ENCODE assay signal across 29 cellular contexts in the genomic region with DNA sequence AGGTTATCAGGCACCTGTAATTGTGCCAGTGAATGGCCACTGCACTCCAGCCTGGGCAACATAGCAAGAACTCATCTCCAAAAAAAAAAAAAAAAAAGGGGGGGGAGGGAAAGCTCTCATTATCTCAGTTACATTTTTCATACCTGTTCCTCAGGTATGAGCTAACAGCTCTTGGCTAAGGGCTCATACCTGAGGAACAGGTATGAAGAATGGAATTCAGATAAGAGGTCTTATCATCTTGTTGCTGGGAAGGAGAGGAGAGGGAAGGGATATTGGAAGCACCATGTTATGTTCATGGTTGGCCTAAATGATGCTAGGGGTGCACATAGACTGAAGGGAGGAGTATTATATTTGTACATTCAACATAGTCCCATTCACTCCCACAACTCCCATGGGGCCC.
"Had no signal": no experiment of that assay in that cellular context is flagged by ENCODE, and none has a peak within 500 bp of the region (broad histone marks: within the 10 kb centered on the region; RNA-seq: fewer than 3 reads in every experiment).

No MANE protein-coding gene starts in this region.

- H3K27ac ChIP-seq: brain microvascular endothelial cell, SJCRH30 had no signal

- H3K4me1 Mint-ChIP-seq: activated CD4-positive, alpha-beta memory T cell treated with anti-CD3 and anti-CD28 coated beads, Interleukin-2, amount 10 ng/mL, durations not matched to agents 7 days and 5 days; activated T-helper 17 cell treated with anti-CD3 and anti-CD28 coated beads, Interleukin-2, amount 50 U/mL, for 72 hours had no signal

- H3K27ac Mint-ChIP-seq: activated CD4-positive, alpha-beta memory T cell treated with anti-CD3 and anti-CD28 coated beads, Interleukin-2, amount 10 ng/mL, durations not matched to agents 7 days and 5 days; activated naive CD4-positive, alpha-beta T cell treated with anti-CD3 and anti-CD28 coated beads for 36 hours; activated naive CD8-positive, alpha-beta T cell; activated T-helper 17 cell treated with anti-CD3 and anti-CD28 coated beads, Interleukin-2, amount 50 U/mL, for 72 hours had no signal

- H3K36me3 ChIP-seq: brain microvascular endothelial cell, SJCRH30 had no signal

- DNase-seq: activated CD4-positive, alpha-beta memory T cell treated with anti-CD3 and anti-CD28 coated beads, Interleukin-2, amount 10 ng/mL, durations not matched to agents 7 days and 5 days; activated CD4-positive, alpha-beta T cell treated with anti-CD3 and anti-CD28 coated beads, Interleukin-2, amount 50 U/mL, for 1 hour; activated CD4-positive, CD25-positive, alpha-beta regulatory T cell; activated gamma-delta T cell; activated naive CD4-positive, alpha-beta T cell treated with anti-CD3 and anti-CD28 coated beads for 36 hours; activated T-cell treated with anti-CD3 and anti-CD28 coated beads for 4 hours; activated T-cell treated with anti-CD3 and anti-CD28 coated beads, Interleukin-2, amount 50 U/mL, for 48 hours; amygdala; brain microvascular endothelial cell; KG1; NCI-H1092 treated with DMSO at 0.1 percent for 48 hours; NCI-H1417 treated with DMSO at 0.1 percent for 48 hours; NCI-H1694; NCI-H2029; NCI-H2107; NCI-H2171 treated with DMSO at 0.1 percent for 48 hours; NCI-H226; NCI-H526; NK-92 treated with Interleukin-12 subunit alpha and Interleukin-12 subunit beta, amount 100 ng/mL, for 24 hours; OCI-M1; RPMI8226; SJCRH30; SK-N-SH; T-helper 1 cell had no signal

- H3K4me1 ChIP-seq: SJCRH30 had no signal

- H3K9me3 ChIP-seq: SJCRH30, SK-N-SH had no signal

- H3K27me3 Mint-ChIP-seq: activated CD4-positive, alpha-beta memory T cell treated with anti-CD3 and anti-CD28 coated beads, Interleukin-2, amount 10 ng/mL, durations not matched to agents 7 days and 5 days; activated naive CD8-positive, alpha-beta T cell; activated T-helper 17 cell treated with anti-CD3 and anti-CD28 coated beads, Interleukin-2, amount 50 U/mL, for 72 hours had no signal

- FAIRE-seq: astrocyte had no signal

- H3K4me3 Mint-ChIP-seq: activated CD4-positive, alpha-beta memory T cell treated with anti-CD3 and anti-CD28 coated beads, Interleukin-2, amount 10 ng/mL, durations not matched to agents 7 days and 5 days; activated naive CD4-positive, alpha-beta T cell treated with anti-CD3 and anti-CD28 coated beads for 36 hours; activated naive CD8-positive, alpha-beta T cell; activated T-helper 17 cell treated with anti-CD3 and anti-CD28 coated beads, Interleukin-2, amount 50 U/mL, for 72 hours had no signal

- H3K4me3 ChIP-seq: SJCRH30 had no signal

- H3K27me3 ChIP-seq: brain microvascular endothelial cell, SJCRH30 had no signal

- H3K4me2 ChIP-seq: SK-N-SH had no signal

- ATAC-seq: activated T-helper 17 cell treated with anti-CD3 and anti-CD28 coated beads, Interleukin-2, amount 50 U/mL, for 72 hours; Panc1; Right ventricle myocardium inferior had no signal

- H3K9me3 Mint-ChIP-seq: activated CD4-positive, alpha-beta memory T cell treated with anti-CD3 and anti-CD28 coated beads, Interleukin-2, amount 10 ng/mL, durations not matched to agents 7 days and 5 days; activated naive CD4-positive, alpha-beta T cell treated with anti-CD3 and anti-CD28 coated beads for 36 hours; activated T-helper 17 cell treated with anti-CD3 and anti-CD28 coated beads, Interleukin-2, amount 50 U/mL, for 72 hours had no signal

- H3K9ac ChIP-seq: SK-N-SH had no signal
